Comparison of ENCODE assay signal across 10 cellular contexts in genomic region chr9:89425024-89425805, GRCh38.
DNase-seq lines count a peak whose midpoint lies in the region; ATAC-seq and TF ChIP-seq lines count a peak whose summit lies in the region.
"Had no signal": no experiment of that assay in that cellular context is flagged by ENCODE, and none has a peak within 500 bp of the region (broad histone marks: within the 10 kb centered on the region; RNA-seq: fewer than 3 reads in every experiment).

No MANE protein-coding gene starts in this region.

- no peak for DNase-seq in activated naive CD4-positive, alpha-beta T cell treated with anti-CD3 and anti-CD28 coated beads, Interleukin-2, amount 10 ng/mL, durations not matched to agents 7 days and 5 days
- DNase-seq in activated naive CD4-positive, alpha-beta T cell treated with Interleukin-2 at 50 U/mL for 16 hours, result no peak
- peak; percentile 36 for DNase-seq in MV-4-11 (lab: John Stamatoyannopoulos, UW)
- DNase-seq in choroid plexus epithelial cell (ENCODE audit: low read depth), result peak; percentile 38
- no peak for DNase-seq in stimulated activated naive CD8-positive, alpha-beta T cell treated with anti-CD3 and anti-CD28 coated beads, Interleukin-15, amount 100 ng/mL, for 72 hours
- DNase-seq in NCI-H1436 treated with DMSO at 0.1 percent for 48 hours (lab: John Stamatoyannopoulos, UW), result no peak
- no peak for DNase-seq in SHP77 treated with DMSO at 0.1 percent for 48 hours (lab: John Stamatoyannopoulos, UW)
- no peak for DNase-seq in GM13977 (ENCODE audit: low spot score)
- DNase-seq: AML-193 had no signal

- H3K9me3 Mint-ChIP-seq in activated naive CD4-positive, alpha-beta T cell treated with anti-CD3 and anti-CD28 coated beads, Interleukin-2, amount 10 ng/mL, durations not matched to agents 7 days and 5 days, result peaks cover 6% of the 10 kb centered on the region
- H3K9me3 Mint-ChIP-seq in stimulated activated naive CD8-positive, alpha-beta T cell treated with anti-CD3 and anti-CD28 coated beads, Interleukin-15, amount 100 ng/mL, for 72 hours, result peaks cover 5 to 11% of the 10 kb centered on the region in 2 donors

- TF ChIP-seq CTCF in choroid plexus epithelial cell (conservative IDR thresholded peaks at IDR 0.05; ENCODE audit: low read depth, low read length), result no peak
- no peak for TF ChIP-seq CTCF in GM13977 (IDR thresholded peaks at IDR 0.05; ENCODE audit: extremely low read depth, insufficient read depth, missing control alignments)

- ATAC-seq in stimulated activated naive CD8-positive, alpha-beta T cell treated with anti-CD3 and anti-CD28 coated beads, Interleukin-15, amount 100 ng/mL, for 72 hours, result no peak

- CTCF ChIA-PET in activated naive CD4-positive, alpha-beta T cell treated with anti-CD3 and anti-CD28 coated beads, Interleukin-2, amount 10 ng/mL, durations not matched to agents 7 days and 5 days (lab: Charles Lee), result interaction anchor here (0.8 to 6.6 kb wide), 3 partner anchors 16 to 123 kb away, joined by 3 to 30 read pairs (median 10); no protein-coding TSS in a partner anchor

- no peak overlapping the region for H3K4me3 ChIP-seq in choroid plexus epithelial cell (ENCODE audit: low read depth, low read length)
- H3K4me3 ChIP-seq: heart left ventricle had no signal

- in situ Hi-C loops in GM13977 (cut with MboI; ENCODE audit: low pct_unique_long_range_greater_than_20kb, low sequenced_read_pairs, unreplicated experiment), result no loop called here

- no peaks in the 10 kb centered on the region for H3K27me3 Mint-ChIP-seq in activated naive CD4-positive, alpha-beta T cell treated with anti-CD3 and anti-CD28 coated beads, Interleukin-2, amount 10 ng/mL, durations not matched to agents 7 days and 5 days
- H3K27me3 Mint-ChIP-seq in stimulated activated naive CD8-positive, alpha-beta T cell treated with anti-CD3 and anti-CD28 coated beads, Interleukin-15, amount 100 ng/mL, for 72 hours, result no peaks in the 10 kb centered on the region

- H3K27ac Mint-ChIP-seq in activated naive CD4-positive, alpha-beta T cell treated with anti-CD3 and anti-CD28 coated beads, Interleukin-2, amount 10 ng/mL, durations not matched to agents 7 days and 5 days, result peak overlapping the region; percentile 89
- H3K27ac Mint-ChIP-seq in stimulated activated naive CD8-positive, alpha-beta T cell treated with anti-CD3 and anti-CD28 coated beads, Interleukin-15, amount 100 ng/mL, for 72 hours, result peak overlapping the region; percentile 95 to 96

- no peak overlapping the region for H3K4me3 Mint-ChIP-seq in activated naive CD4-positive, alpha-beta T cell treated with anti-CD3 and anti-CD28 coated beads, Interleukin-2, amount 10 ng/mL, durations not matched to agents 7 days and 5 days
- peak overlapping the region; percentile 74 to 77 for H3K4me3 Mint-ChIP-seq in stimulated activated naive CD8-positive, alpha-beta T cell treated with anti-CD3 and anti-CD28 coated beads, Interleukin-15, amount 100 ng/mL, for 72 hours

- H3K4me1 Mint-ChIP-seq in activated naive CD4-positive, alpha-beta T cell treated with anti-CD3 and anti-CD28 coated beads, Interleukin-2, amount 10 ng/mL, durations not matched to agents 7 days and 5 days, result peaks cover 100% of the 10 kb centered on the region
- H3K4me1 Mint-ChIP-seq in stimulated activated naive CD8-positive, alpha-beta T cell treated with anti-CD3 and anti-CD28 coated beads, Interleukin-15, amount 100 ng/mL, for 72 hours, result peaks cover 100% of the 10 kb centered on the region

- peaks cover 66% of the 10 kb centered on the region for H3K36me3 Mint-ChIP-seq in activated naive CD4-positive, alpha-beta T cell treated with anti-CD3 and anti-CD28 coated beads, Interleukin-2, amount 10 ng/mL, durations not matched to agents 7 days and 5 days

Comparison
In these comparisons a context has a peak if more than half of its experiments do, and no peak if none do; other contexts are left out.
1. DNase-seq: peak in MV-4-11 (single experiment) and choroid plexus epithelial cell (single experiment); none in activated naive CD4-positive, alpha-beta T cell treated with anti-CD3 and anti-CD28 coated beads, Interleukin-2, amount 10 ng/mL, durations not matched to agents 7 days and 5 days (single experiment), activated naive CD4-positive, alpha-beta T cell treated with Interleukin-2 at 50 U/mL for 16 hours (single experiment), stimulated activated naive CD8-positive, alpha-beta T cell treated with anti-CD3 and anti-CD28 coated beads, Interleukin-15, amount 100 ng/mL, for 72 hours (0 of 2), NCI-H1436 treated with DMSO at 0.1 percent for 48 hours (single experiment), SHP77 treated with DMSO at 0.1 percent for 48 hours (single experiment) and GM13977 (single experiment).